8 cellular contexts compared by ENCODE assay signal in the genomic region with DNA sequence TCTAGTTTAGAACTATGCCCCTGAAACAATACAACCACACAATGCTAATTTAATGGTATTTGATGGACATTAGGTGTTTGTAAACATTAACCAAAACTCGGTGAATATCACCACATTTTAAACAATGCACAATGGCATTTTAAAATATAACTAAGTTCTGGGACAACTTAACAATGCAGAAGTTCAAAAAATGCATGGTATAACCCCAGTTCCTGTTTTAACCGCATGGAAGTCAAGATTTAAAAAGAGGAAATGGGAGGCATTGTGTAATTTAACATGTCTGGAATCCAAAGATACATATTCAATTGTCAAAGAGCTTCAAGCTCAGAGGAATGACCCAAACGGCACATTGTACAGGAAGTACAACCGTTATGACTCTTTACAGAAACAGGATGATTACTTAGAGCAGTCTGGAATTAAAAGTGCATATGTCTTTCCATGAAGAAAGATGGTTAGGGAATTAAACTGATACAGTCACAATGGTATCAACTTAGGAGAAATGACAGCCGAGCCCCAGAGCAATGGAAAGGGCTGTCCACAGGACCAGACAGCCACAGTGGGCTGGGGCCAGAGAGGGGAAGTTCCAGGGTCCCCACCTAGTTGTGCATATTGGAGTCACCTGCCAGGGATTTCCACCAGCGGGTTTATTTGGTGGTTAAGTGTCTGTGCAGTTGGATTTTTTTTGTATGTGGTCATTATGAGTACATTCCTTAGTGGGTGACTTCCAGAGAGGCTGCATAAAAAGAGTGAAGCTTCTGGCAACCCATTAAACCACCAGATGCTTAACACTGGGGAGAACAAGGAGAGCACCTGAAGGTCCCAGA. TPM values are rescaled to one million over a fixed set of nuclear protein-coding genes. Genes with fewer than 3 reads are reported as not detected.
DNase-seq lines count a peak whose midpoint lies in the region; ATAC-seq and TF ChIP-seq lines count a peak whose summit lies in the region.

No MANE protein-coding gene starts in this region.

- no peak for TF ChIP-seq RAD21 in liver (IDR thresholded peaks at IDR 0.05)

- peaks cover 21% of the 10 kb centered on the region for H3K4me1 Mint-ChIP-seq in activated naive CD8-positive, alpha-beta T cell (ENCODE audit: low read depth)

- no peaks in the 10 kb centered on the region for H3K9me3 ChIP-seq in KOPT-K1 (ENCODE audit: insufficient read depth, low read length, poor library complexity, severe bottlenecking)
- no peaks in the 10 kb centered on the region for H3K9me3 ChIP-seq in liver (ENCODE audit: control insufficient read depth in 4 of 4, low read length in 3 of 4)

- H3K27ac Mint-ChIP-seq in activated naive CD8-positive, alpha-beta T cell: peak overlapping the region; percentile 24

- ATAC-seq in GM21737 (IDR thresholded peaks at IDR 0.05; ENCODE audit: unreplicated experiment): no peak
- no peak for ATAC-seq in GM18511 (IDR thresholded peaks at IDR 0.05; ENCODE audit: unreplicated experiment)

- H3K9ac ChIP-seq in liver (ENCODE audit: low read depth in 1 of 2, low read length in 2 of 2): no peak overlapping the region

- H3K4me3 Mint-ChIP-seq in activated naive CD8-positive, alpha-beta T cell: no peak overlapping the region

- no peaks in the 10 kb centered on the region for H3K9me3 Mint-ChIP-seq in activated naive CD8-positive, alpha-beta T cell (ENCODE audit: low read depth)

- no peaks in the 10 kb centered on the region for H3K27me3 ChIP-seq in liver (ENCODE audit: control insufficient read depth in 4 of 4, insufficient read depth in 4 of 4, low read length in 3 of 4)

- H3K4me1 ChIP-seq in liver (ENCODE audit: control insufficient read depth in 4 of 4, insufficient read depth in 4 of 4, low read length in 3 of 4): peaks cover 3 to 30% (median 10%) of the 10 kb centered on the region in 4 donors

- H3K27ac ChIP-seq in KOPT-K1 (ENCODE audit: low read depth, low read length, poor library complexity, severe bottlenecking) (peak overlapping the region; percentile 82), liver (ENCODE audit: low read depth in 1 of 2, low read length in 2 of 2) (peak overlapping the region; percentile 30 to 43)

- no peaks in the 10 kb centered on the region for H3K27me3 Mint-ChIP-seq in activated naive CD8-positive, alpha-beta T cell

- H3K36me3 ChIP-seq in KOPT-K1 (ENCODE audit: insufficient read depth, low read length): peaks cover 6% of the 10 kb centered on the region; the same call in 1 of the 2 replicates
- no peaks in the 10 kb centered on the region for H3K36me3 ChIP-seq in liver (ENCODE audit: control insufficient read depth in 4 of 4, insufficient read depth in 3 of 4, low read depth in 1 of 4, low read length in 3 of 4)

- H3K4me3 ChIP-seq in liver (ENCODE audit: low read depth in 1 of 3, low read length in 3 of 3): no peak overlapping the region

- no peaks in the 10 kb centered on the region for H3K36me3 Mint-ChIP-seq in activated naive CD8-positive, alpha-beta T cell

- peak; percentile 71 for DNase-seq in AG20443 (ENCODE audit: low spot score)
- no peak for DNase-seq in iPS-NIHi7 (ENCODE audit: extremely low spot score)
- no peak for DNase-seq in Ammon's horn (ENCODE audit: low spot score)

- 60% methylated on average over 6 of the region's 6 CpGs for WGBS in liver

- TF ChIP-seq CTCF in liver (IDR thresholded peaks at IDR 0.05; ENCODE audit: low read depth, low read length, missing input control): no peak

TF ChIP-seq in liver, 16 proteins besides CTCF, POLR2A, EP300 and RAD21:
- TF ChIP-seq HNF4A (conservative IDR thresholded peaks at IDR 0.05) (no peak), YY1 (IDR thresholded peaks at IDR 0.05) (no peak), SP1 (IDR thresholded peaks at IDR 0.05) (peak; percentile 34), FOXA2 (IDR thresholded peaks at IDR 0.05) (no peak), GABPA (IDR thresholded peaks at IDR 0.05 in 1 of 2, conservative IDR thresholded peaks at IDR 0.05 in 1 of 2) (no peak), TAF1 (conservative IDR thresholded peaks at IDR 0.05) (no peak), FOXA1 (IDR thresholded peaks at IDR 0.05) (no peak), HNF4G (IDR thresholded peaks at IDR 0.05) (no peak), EGR1 (IDR thresholded peaks at IDR 0.05; ENCODE audit: low read depth in 2 of 2) (no peak), NR2F2 (IDR thresholded peaks at IDR 0.05) (peak; percentile 41), JUND (IDR thresholded peaks at IDR 0.05) (no peak), RXRA (IDR thresholded peaks at IDR 0.05) (no peak)
- TF ChIP-seq, protein P1, sequence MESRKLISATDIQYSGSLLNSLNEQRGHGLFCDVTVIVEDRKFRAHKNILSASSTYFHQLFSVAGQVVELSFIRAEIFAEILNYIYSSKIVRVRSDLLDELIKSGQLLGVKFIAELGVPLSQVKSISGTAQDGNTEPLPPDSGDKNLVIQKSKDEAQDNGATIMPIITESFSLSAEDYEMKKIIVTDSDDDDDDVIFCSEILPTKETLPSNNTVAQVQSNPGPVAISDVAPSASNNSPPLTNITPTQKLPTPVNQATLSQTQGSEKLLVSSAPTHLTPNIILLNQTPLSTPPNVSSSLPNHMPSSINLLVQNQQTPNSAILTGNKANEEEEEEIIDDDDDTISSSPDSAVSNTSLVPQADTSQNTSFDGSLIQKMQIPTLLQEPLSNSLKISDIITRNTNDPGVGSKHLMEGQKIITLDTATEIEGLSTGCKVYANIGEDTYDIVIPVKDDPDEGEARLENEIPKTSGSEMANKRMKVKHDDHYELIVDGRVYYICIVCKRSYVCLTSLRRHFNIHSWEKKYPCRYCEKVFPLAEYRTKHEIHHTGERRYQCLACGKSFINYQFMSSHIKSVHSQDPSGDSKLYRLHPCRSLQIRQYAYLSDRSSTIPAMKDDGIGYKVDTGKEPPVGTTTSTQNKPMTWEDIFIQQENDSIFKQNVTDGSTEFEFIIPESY (IDR thresholded peaks at IDR 0.05): no peak
- TF ChIP-seq, protein P2, sequence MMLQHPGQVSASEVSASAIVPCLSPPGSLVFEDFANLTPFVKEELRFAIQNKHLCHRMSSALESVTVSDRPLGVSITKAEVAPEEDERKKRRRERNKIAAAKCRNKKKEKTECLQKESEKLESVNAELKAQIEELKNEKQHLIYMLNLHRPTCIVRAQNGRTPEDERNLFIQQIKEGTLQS (IDR thresholded peaks at IDR 0.05): no peak
- TF ChIP-seq, protein P3, sequence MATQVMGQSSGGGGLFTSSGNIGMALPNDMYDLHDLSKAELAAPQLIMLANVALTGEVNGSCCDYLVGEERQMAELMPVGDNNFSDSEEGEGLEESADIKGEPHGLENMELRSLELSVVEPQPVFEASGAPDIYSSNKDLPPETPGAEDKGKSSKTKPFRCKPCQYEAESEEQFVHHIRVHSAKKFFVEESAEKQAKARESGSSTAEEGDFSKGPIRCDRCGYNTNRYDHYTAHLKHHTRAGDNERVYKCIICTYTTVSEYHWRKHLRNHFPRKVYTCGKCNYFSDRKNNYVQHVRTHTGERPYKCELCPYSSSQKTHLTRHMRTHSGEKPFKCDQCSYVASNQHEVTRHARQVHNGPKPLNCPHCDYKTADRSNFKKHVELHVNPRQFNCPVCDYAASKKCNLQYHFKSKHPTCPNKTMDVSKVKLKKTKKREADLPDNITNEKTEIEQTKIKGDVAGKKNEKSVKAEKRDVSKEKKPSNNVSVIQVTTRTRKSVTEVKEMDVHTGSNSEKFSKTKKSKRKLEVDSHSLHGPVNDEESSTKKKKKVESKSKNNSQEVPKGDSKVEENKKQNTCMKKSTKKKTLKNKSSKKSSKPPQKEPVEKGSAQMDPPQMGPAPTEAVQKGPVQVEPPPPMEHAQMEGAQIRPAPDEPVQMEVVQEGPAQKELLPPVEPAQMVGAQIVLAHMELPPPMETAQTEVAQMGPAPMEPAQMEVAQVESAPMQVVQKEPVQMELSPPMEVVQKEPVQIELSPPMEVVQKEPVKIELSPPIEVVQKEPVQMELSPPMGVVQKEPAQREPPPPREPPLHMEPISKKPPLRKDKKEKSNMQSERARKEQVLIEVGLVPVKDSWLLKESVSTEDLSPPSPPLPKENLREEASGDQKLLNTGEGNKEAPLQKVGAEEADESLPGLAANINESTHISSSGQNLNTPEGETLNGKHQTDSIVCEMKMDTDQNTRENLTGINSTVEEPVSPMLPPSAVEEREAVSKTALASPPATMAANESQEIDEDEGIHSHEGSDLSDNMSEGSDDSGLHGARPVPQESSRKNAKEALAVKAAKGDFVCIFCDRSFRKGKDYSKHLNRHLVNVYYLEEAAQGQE (IDR thresholded peaks at IDR 0.05): no peak
- TF ChIP-seq, protein P4, sequence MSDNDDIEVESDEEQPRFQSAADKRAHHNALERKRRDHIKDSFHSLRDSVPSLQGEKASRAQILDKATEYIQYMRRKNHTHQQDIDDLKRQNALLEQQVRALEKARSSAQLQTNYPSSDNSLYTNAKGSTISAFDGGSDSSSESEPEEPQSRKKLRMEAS (IDR thresholded peaks at IDR 0.05): peak; percentile 39

RNA-seq across cellular contexts. Expression of a gene that starts 7.5 kb away (rescaled TPM):
- total RNA-seq in liver: 10 to 100 TPM; 86.8 to 94.0 TPM
- 10 to 100 TPM; 62.0 to 72.8 TPM for polyA plus RNA-seq in liver

RNA-seq across cellular contexts. Expression of a gene that starts 39.7 kb away (rescaled TPM):
- 10 to 100 TPM; 33.8 to 50.6 TPM for total RNA-seq in liver
- polyA plus RNA-seq in liver: 10 to 100 TPM in 1 of 2 donors, 1 to 10 TPM in 1; 9.6 to 23.6 TPM

RNA-seq across cellular contexts. Expression of a gene that starts 58.9 kb away (rescaled TPM):
- total RNA-seq in liver: 1 to 10 TPM; 7.5 to 7.7 TPM
- polyA plus RNA-seq in liver: 10 to 100 TPM; 16.6 to 20.3 TPM
